In genomic region chr6:165749163-165749562, GRCh38 we compare ENCODE assay signal across 19 cellular contexts.
"Had no signal": no experiment of that assay in that cellular context is flagged by ENCODE, and none has a peak within 500 bp of the region (broad histone marks: within the 10 kb centered on the region; RNA-seq: fewer than 3 reads in every experiment).

No MANE protein-coding gene starts in this region.

- H2AFZ ChIP-seq: parathyroid adenoma had no signal

- H3K36me3 ChIP-seq: lower lobe of right lung, tibial artery had no signal

- H3K9me3 ChIP-seq: lower lobe of right lung, testis, tibial artery had no signal

- H3K4me1 ChIP-seq: lower lobe of right lung, parathyroid adenoma, testis, tibial artery had no signal

- H3K79me2 ChIP-seq: parathyroid adenoma had no signal

- H3K4me2 ChIP-seq: smooth muscle cell had no signal

- H3K4me3 ChIP-seq: lower lobe of right lung, smooth muscle cell, testis, tibial artery had no signal

- H3K27me3 ChIP-seq: testis, tibial artery had no signal

- FAIRE-seq: endometrium, frontal cortex, keratinocyte had no signal

- ATAC-seq: effector memory CD8-positive, alpha-beta T cell; left ventricle myocardium superior; lower lobe of right lung; naive thymus-derived CD8-positive, alpha-beta T cell; sciatic nerve; stimulated activated effector memory CD8-positive, alpha-beta T cell treated with anti-CD3 and anti-CD28 coated beads, Interleukin-12 subunit alpha, Interleukin-12 subunit beta, amount 100 ng/mL, for 72 hours had no signal

- H3K9ac ChIP-seq: parathyroid adenoma had no signal

- DNase-seq: cortex of kidney; effector memory CD8-positive, alpha-beta T cell; left ventricle myocardium superior; lower lobe of right lung; naive thymus-derived CD8-positive, alpha-beta T cell; stimulated activated CD4-positive, alpha-beta T cell treated with anti-CD3 and anti-CD28 coated beads, Interleukin-12 subunit alpha, Interleukin-12 subunit beta, amount 100 ng/mL, for 4 hours; stimulated activated CD4-positive, alpha-beta T cell treated with anti-CD3 and anti-CD28 coated beads, Interleukin-1b, Interleukin-23, amount 100 ng/mL, for 48 hours; stimulated activated CD4-positive, alpha-beta T cell treated with anti-CD3 and anti-CD28 coated beads, Interleukin-4, amount 100 ng/mL, for 1 hour; stimulated activated naive CD4-positive, alpha-beta T cell treated with Interleukin-2 at 50 U/mL for 16 hours; substantia nigra; testis; tibial artery had no signal

- H3K27ac ChIP-seq: lower lobe of right lung, parathyroid adenoma, testis, tibial artery had no signal
